ENCODE assay signal across 17 cellular contexts in genomic region chr10:63297941-63298340, GRCh38.
DNase-seq lines count a peak whose midpoint lies in the region; ATAC-seq, FAIRE-seq and TF ChIP-seq lines count a peak whose summit lies in the region.
"Had no signal": no experiment of that assay in that cellular context is flagged by ENCODE, and none has a peak within 500 bp of the region (broad histone marks: within the 10 kb centered on the region; RNA-seq: fewer than 3 reads in every experiment).

No MANE protein-coding gene starts in this region.

- no peak overlapping the region for H2BK15ac ChIP-seq in H9 (ENCODE audit: low read depth, low read length)
- no peak overlapping the region for H2BK15ac ChIP-seq in H1 (ENCODE audit: low read length)

- H2BK5ac ChIP-seq in H9 (ENCODE audit: insufficient read length, low read length) (no peak overlapping the region), H1 (ENCODE audit: low read depth, low read length) (no peak overlapping the region)

- TF ChIP-seq RAD21 in A549 (conservative IDR thresholded peaks at IDR 0.05 in 1 of 2, IDR thresholded peaks at IDR 0.05 in 1 of 2), result no peak
- TF ChIP-seq RAD21 in H1 (IDR thresholded peaks at IDR 0.05 in 1 of 2, conservative IDR thresholded peaks at IDR 0.05 in 1 of 2; ENCODE audit: low read depth in 2 of 2, low read length in 2 of 2), result no peak

- H3K4me2 ChIP-seq in A549, result no peak overlapping the region
- H3K4me2 ChIP-seq in H9 (ENCODE audit: insufficient read depth, insufficient read length, low read length), result no peak overlapping the region
- no peak overlapping the region for H3K4me2 ChIP-seq in H1 (ENCODE audit: insufficient read depth in 1 of 2, low read depth in 2 of 2, low read length in 2 of 2)

- no peaks in the 10 kb centered on the region for H4K20me1 ChIP-seq in H9 (ENCODE audit: control insufficient read depth, insufficient read depth, insufficient read length)
- peaks cover 0 to 3% of the 10 kb centered on the region in 2 experiments for H4K20me1 ChIP-seq in H1 (replicated peaks in 1 of 2; ENCODE audit: control insufficient read depth in 1 of 2, insufficient read depth in 2 of 2, low read length in 2 of 2)

- no peak overlapping the region for H3K18ac ChIP-seq in H9 (ENCODE audit: insufficient read length, low read depth, low read length)
- H3K18ac ChIP-seq in H1 (ENCODE audit: extremely low read depth, low read length), result no peak overlapping the region

- H3K79me1 ChIP-seq in H9 (ENCODE audit: insufficient read depth, low read depth, low read length, poor library complexity, severe bottlenecking) (no peaks in the 10 kb centered on the region), H1 (ENCODE audit: low read depth, low read length) (peaks cover 5% of the 10 kb centered on the region)

- no peaks in the 10 kb centered on the region for H3K27me3 Mint-ChIP-seq in H9 (ENCODE audit: low read depth)

- H3K27ac ChIP-seq in A549, result no peak overlapping the region
- H3K27ac ChIP-seq in H9 (ENCODE audit: insufficient read length, low read depth, low read length), result no peak overlapping the region
- 0 out of 2 replicates have a peak overlapping the region, but pooled peaks have one; percentile 14 for H3K27ac ChIP-seq in H1 (ENCODE audit: low read depth, low read length)

- H3K4me3 Mint-ChIP-seq in H9, result no peak overlapping the region
- H3K4me3 Mint-ChIP-seq: CD14-positive monocyte; CD8-positive, alpha-beta T cell had no signal

- H3K14ac ChIP-seq in H9 (ENCODE audit: insufficient read depth, low read length) (no peak overlapping the region), H1 (ENCODE audit: insufficient read length) (no peak overlapping the region)

- H3K23me2 ChIP-seq in H9 (ENCODE audit: insufficient read length, low read depth, low read length, poor library complexity, severe bottlenecking), result no peaks in the 10 kb centered on the region
- H3K23me2 ChIP-seq in H1 (ENCODE audit: low read depth, low read length), result no peaks in the 10 kb centered on the region

- H3K9ac ChIP-seq in H9 (ENCODE audit: extremely low read depth, insufficient read length, low read length) (no peak overlapping the region), H1 (replicated peaks in 1 of 4; ENCODE audit: extremely low read depth in 1 of 4, low read depth in 3 of 4, low read length in 3 of 4) (no peak overlapping the region)

- H3K36me3 Mint-ChIP-seq in H9 (ENCODE audit: insufficient read depth in 1 of 3, low read depth in 3 of 3), result no peaks in the 10 kb centered on the region

- ATAC-seq in A549 (peak; percentile 34 to 51; a peak in 3 of 6 replicates), GM19452 (IDR thresholded peaks at IDR 0.05; ENCODE audit: unreplicated experiment) (no peak), HG02884 (IDR thresholded peaks at IDR 0.05; ENCODE audit: unreplicated experiment) (no peak), GM21447 (IDR thresholded peaks at IDR 0.05; ENCODE audit: unreplicated experiment) (no peak)
- ATAC-seq: CD8-positive, alpha-beta T cell; HCT116 had no signal

- H3K36me3 ChIP-seq in H1 (ENCODE audit: control insufficient read depth in 2 of 4, insufficient read depth in 4 of 4, low read length in 3 of 4), result no peaks in the 10 kb centered on the region

- FAIRE-seq in A549 (lab: Jason Lieb, UNC) (no peak), H1 (lab: Jason Lieb, UNC) (no peak)
- FAIRE-seq: A204.1, D721Med had no signal

- H2AK5ac ChIP-seq in H9 (ENCODE audit: insufficient read length, low read length) (no peak overlapping the region), H1 (ENCODE audit: low read depth, low read length) (no peak overlapping the region)

- H2BK20ac ChIP-seq in H9 (ENCODE audit: low read depth, low read length, poor library complexity, severe bottlenecking) (no peak overlapping the region), H1 (ENCODE audit: low read length) (no peak overlapping the region)

- H3K4ac ChIP-seq in H9 (ENCODE audit: low read depth, low read length) (no peak overlapping the region), H1 (replicated peaks; ENCODE audit: insufficient read length, low read depth, low read length) (no peak overlapping the region)

- TF ChIP-seq CTCF in A549 (IDR thresholded peaks at IDR 0.05) (no peak), H9 (conservative IDR thresholded peaks at IDR 0.05) (no peak), H1 (IDR thresholded peaks at IDR 0.05; ENCODE audit: control extremely low read depth in 1 of 3, insufficient read depth in 1 of 3, low read depth in 1 of 3, low read length in 3 of 3) (no peak)

- WGBS in A549 (ENCODE audit: missing lambda C conversion rate), result 99% methylated on average over 6 of the region's 8 CpGs
- WGBS in H9 (ENCODE audit: extremely low coverage, insufficient read length, low lambda C conversion rate), result no CpG with 5 or more reads among the region's 8 CpGs
- WGBS in H1 (ENCODE audit: extremely low coverage in 1 of 2, insufficient coverage in 1 of 2, insufficient read length in 1 of 2, insufficient replicate concordance in 2 of 2, low coverage in 1 of 2, low lambda C conversion rate in 2 of 2, missing lambda C conversion rate in 1 of 2), 2 experiments, result 92% methylated on average over 8 of the region's 8 CpGs; no CpG with 5 or more reads in 1 of the 2 experiments

- TF ChIP-seq EP300 in A549 (IDR thresholded peaks at IDR 0.05) (no peak), H1 (IDR thresholded peaks at IDR 0.05; ENCODE audit: borderline replicate concordance in 1 of 2, low read depth in 2 of 2, low read length in 2 of 2) (no peak)

- CTCF ChIA-PET in A549 (lab: Yijun Ruan, JAX), result interaction anchor here (1.7 kb wide), 1 partner anchor 73 kb away, joined by 3 read pairs; no protein-coding TSS in a partner anchor
- CTCF ChIA-PET in H1 (lab: Charles Lee; ENCODE audit: partially characterized antibody), result interaction anchor here (0.8 to 1.0 kb wide), 2 partner anchors 18 to 422 kb away, joined by 3 to 4 read pairs; no protein-coding TSS in a partner anchor

- H3K9me3 ChIP-seq in A549 (no peaks in the 10 kb centered on the region), H9 (ENCODE audit: control insufficient read depth, low read depth, low read length) (no peaks in the 10 kb centered on the region), H1 (ENCODE audit: insufficient read depth in 2 of 2, low read depth in 1 of 2, low read length in 1 of 2) (no peaks in the 10 kb centered on the region)

- no peak overlapping the region for H4K8ac ChIP-seq in H9 (replicated peaks; ENCODE audit: insufficient read length, low read depth, low read length)
- no peak overlapping the region for H4K8ac ChIP-seq in H1 (ENCODE audit: extremely low read depth, insufficient read depth, low read length)

- H4K91ac ChIP-seq in H9 (ENCODE audit: insufficient read length, low read depth, low read length), result no peak overlapping the region
- no peak overlapping the region for H4K91ac ChIP-seq in H1 (replicated peaks; ENCODE audit: insufficient read length, low read length)

- no peak overlapping the region for H3K56ac ChIP-seq in H9 (ENCODE audit: insufficient read length, low read depth, low read length)
- no peak overlapping the region for H3K56ac ChIP-seq in H1 (replicated peaks; ENCODE audit: insufficient read length, low read depth, low read length)

- no peak overlapping the region for H3T11ph ChIP-seq in H9 (ENCODE audit: low read length)

- peaks cover 26% of the 10 kb centered on the region; the same call in 2 of the 3 replicates for H3K4me1 ChIP-seq in A549
- no peaks in the 10 kb centered on the region; the same call in 1 of the 2 replicates for H3K4me1 ChIP-seq in H9 (ENCODE audit: insufficient read depth, low read length)
- peaks cover 0 to 4% (median 0%) of the 10 kb centered on the region in 4 experiments; a peak in 1 of 7 replicates for H3K4me1 ChIP-seq in H1 (replicated peaks in 1 of 4; ENCODE audit: control insufficient read depth in 3 of 4, insufficient read depth in 4 of 4, low read length in 3 of 4)

- no peak overlapping the region for H2BK12ac ChIP-seq in H9 (ENCODE audit: insufficient read length, low read depth, low read length)
- H2BK12ac ChIP-seq in H1 (ENCODE audit: low read depth, low read length), result 0 out of 2 replicates have a peak overlapping the region, but pooled peaks have one; percentile 20

- no peak overlapping the region for H4K5ac ChIP-seq in H9 (ENCODE audit: insufficient read length, low read depth, low read length)
- H4K5ac ChIP-seq in H1 (ENCODE audit: insufficient read length, low read depth, low read length), result no peak overlapping the region

- no peak overlapping the region for H2AFZ ChIP-seq in H9 (ENCODE audit: low read length)
- no peak overlapping the region for H2AFZ ChIP-seq in H1 (ENCODE audit: low read length)

- H2BK120ac ChIP-seq in H9 (ENCODE audit: low read depth, low read length, poor library complexity, severe bottlenecking) (no peak overlapping the region), H1 (replicated peaks; ENCODE audit: low read depth, low read length) (no peak overlapping the region)

- POLR2A ChIA-PET in A549 (lab: Yijun Ruan, JAX) (no interaction called here), H1 (lab: Charles Lee; ENCODE audit: partially characterized antibody) (interaction anchor here (1.4 to 1.5 kb wide), 3 partner anchors 12 to 166 kb away, joined by 3 to 6 read pairs (median 4); no protein-coding TSS in a partner anchor)

- peaks cover 8 to 11% of the 10 kb centered on the region in 2 experiments for H3K4me1 Mint-ChIP-seq in H9

- TF ChIP-seq POLR2A in A549 (IDR thresholded peaks at IDR 0.05; ENCODE audit: low read length) (no peak), H1 (IDR thresholded peaks at IDR 0.05; ENCODE audit: control extremely low read depth in 1 of 2, low read depth in 2 of 2, low read length in 2 of 2) (no peak)

- H3K79me2 ChIP-seq in H9 (ENCODE audit: insufficient read depth, low read length) (no peaks in the 10 kb centered on the region; the same call in 1 of the 2 replicates), H1 (ENCODE audit: control insufficient read depth in 1 of 2, insufficient read depth in 2 of 2, low read length in 2 of 2) (peaks cover 0 to 57% of the 10 kb centered on the region in 2 experiments; a peak in 2 of 4 replicates)

- DNase-seq in A549 (ENCODE audit: low read depth in 1 of 2, low spot score in 1 of 2), result no peak
- DNase-seq in H9, result peak; percentile 36
- DNase-seq in H1 (ENCODE audit: low read depth in 1 of 2, low spot score in 2 of 2), result no peak
- peak; percentile 19 for DNase-seq in myocyte (ENCODE audit: low read depth)
- DNase-seq: CD8-positive, alpha-beta T cell; COR-L47; DMS153; GF-D8; IMR-90; KBM-7 had no signal

- H3K4me3 ChIP-seq in A549, result no peak overlapping the region
- no peak overlapping the region for H3K4me3 ChIP-seq in H1 (ENCODE audit: extremely low read depth in 1 of 4, insufficient read depth in 2 of 4, low read depth in 3 of 4, low read length in 4 of 4)

- H3K27me3 ChIP-seq in H9 (ENCODE audit: insufficient read depth, low read length), result no peaks in the 10 kb centered on the region
- no peaks in the 10 kb centered on the region for H3K27me3 ChIP-seq in H1 (replicated peaks in 1 of 4; ENCODE audit: control insufficient read depth in 3 of 4, extremely low read depth in 1 of 4, insufficient read depth in 3 of 4, low read length in 3 of 4)

- H3K9me3 Mint-ChIP-seq in H9, result no peaks in the 10 kb centered on the region
- H3K9me3 Mint-ChIP-seq: CD8-positive, alpha-beta T cell had no signal

- H3K23ac ChIP-seq in H9 (ENCODE audit: insufficient read length, low read depth, low read length) (no peak overlapping the region), H1 (ENCODE audit: insufficient read length) (no peak overlapping the region)

- H3K27ac Mint-ChIP-seq in H9, result peak overlapping the region in 2 of 3 experiments; percentile 21 to 47; a peak in 1 of 7 replicates
- H3K27ac Mint-ChIP-seq: CD8-positive, alpha-beta T cell had no signal

Comparison
In these comparisons a context has a peak if more than half of its experiments do, and no peak if none do; other contexts are left out.
1. ATAC-seq: peak in A549 (2 of 2); none in GM19452 (single experiment), HG02884 (single experiment) and GM21447 (single experiment).
2. DNase-seq: peak in H9 (single experiment) and myocyte (single experiment); none in A549 (0 of 2) and H1 (0 of 2).